In genomic region chr6:35552285-35552917, GRCh38 we compare ENCODE assay signal across 8 cellular contexts. TPM values are rescaled to one million over a fixed set of nuclear protein-coding genes. Genes with fewer than 3 reads are reported as not detected.
DNase-seq lines count a peak whose midpoint lies in the region; ATAC-seq and TF ChIP-seq lines count a peak whose summit lies in the region.

No MANE protein-coding gene starts in this region.

- intact Hi-C loops in IMR-90 (cut with micrococcal nuclease), result no loop called here

- no peak overlapping the region for H2BK5ac ChIP-seq in IMR-90 (ENCODE audit: low read depth, low read length, poor library complexity, severe bottlenecking)

- H2BK15ac ChIP-seq in IMR-90 (ENCODE audit: low read depth, low read length), result no peak overlapping the region

- WGBS in IMR-90 (ENCODE audit: extremely low coverage in 2 of 2, insufficient read length in 1 of 2), 2 experiments, result no CpG with 5 or more reads among the region's 5 CpGs

- H3K36me3 ChIP-seq in BJ (ENCODE audit: control insufficient read depth, insufficient read depth, low read length), result no peaks in the 10 kb centered on the region
- H3K36me3 ChIP-seq in IMR-90 (ENCODE audit: control insufficient read depth, insufficient read depth, low read length), result no peaks in the 10 kb centered on the region
- no peaks in the 10 kb centered on the region for H3K36me3 ChIP-seq in neural cell (ENCODE audit: insufficient read depth, low read length)

- no peak overlapping the region for H2BK120ac ChIP-seq in IMR-90 (ENCODE audit: low read depth, low read length)

- POLR2A ChIA-PET in BJ (lab: Charles Lee), result no interaction called here
- POLR2A ChIA-PET in IMR-90 (lab: Charles Lee; ENCODE audit: unreplicated experiment), result no interaction called here

- CTCF ChIA-PET in BJ (lab: Yijun Ruan, JAX), result interaction anchor here (0.7 to 4.5 kb wide), 11 partner anchors 10 to 208 kb away, joined by 3 to 21 read pairs (median 4); partner anchors contain the start of genes ARMC12 and TEAD3
- CTCF ChIA-PET in IMR-90 (lab: Yijun Ruan, JAX), result interaction anchor here (0.6 to 1.7 kb wide), 10 partner anchors 8 to 117 kb away, joined by 3 to 7 read pairs (median 3); no protein-coding TSS in a partner anchor

- no peaks in the 10 kb centered on the region for H3K4me1 ChIP-seq in IMR-90 (ENCODE audit: control insufficient read depth, insufficient read depth, low read length)

- in situ Hi-C loops in IMR-90 (cut with MboI; ENCODE audit: low sequenced_read_pairs), result no loop called here

- no peak for DNase-seq in BJ (ENCODE audit: low read depth)
- DNase-seq in IMR-90, result peak; percentile 35
- peak; percentile 27 for DNase-seq in activated CD4-positive, CD25-positive, alpha-beta regulatory T cell treated with anti-CD3 and anti-CD28 coated beads, Interleukin-2, amount 50 U/mL, for 16 hours (ENCODE audit: low read depth, low spot score)
- peak; percentile 68 for DNase-seq in choroid plexus epithelial cell (ENCODE audit: low read depth)

- H3F3A ChIP-seq in neural cell (ENCODE audit: insufficient read depth, low read length, poor library complexity, severe bottlenecking), result no peaks in the 10 kb centered on the region

- no peak overlapping the region for H4K91ac ChIP-seq in IMR-90 (ENCODE audit: insufficient read depth, low read depth, low read length)

- H4K5ac ChIP-seq in IMR-90 (ENCODE audit: low read depth, low read length), result no peak overlapping the region

- H3K18ac ChIP-seq in IMR-90 (ENCODE audit: low read depth, low read length), result no peak overlapping the region

- no peak overlapping the region for H4K8ac ChIP-seq in IMR-90 (ENCODE audit: low read depth in 2 of 2, low read length in 2 of 2)

- no TSS peak for BruUV-seq in IMR-90 (replicated peaks; lab: Mats Ljungman, UMichigan)

- H3K9me2 ChIP-seq in neural cell (ENCODE audit: insufficient read depth, low read length), result no peaks in the 10 kb centered on the region

- TF ChIP-seq RAD21 in IMR-90 (IDR thresholded peaks at IDR 0.05; ENCODE audit: low read length) (peak; percentile 56), neural cell (conservative IDR thresholded peaks at IDR 0.05) (no peak)

- no peak overlapping the region for H3K4ac ChIP-seq in IMR-90 (ENCODE audit: low read depth, low read length)

- no peak overlapping the region for H3K23ac ChIP-seq in IMR-90 (ENCODE audit: low read depth, low read length)

- H3K9me3 ChIP-seq in IMR-90 (ENCODE audit: control insufficient read depth, insufficient read depth, low read length) (peaks cover 6% of the 10 kb centered on the region), neural cell (ENCODE audit: low read length) (no peaks in the 10 kb centered on the region)

- H3K4me3 ChIP-seq in BJ (ENCODE audit: low read depth, low read length), result no peak overlapping the region
- H3K4me3 ChIP-seq in IMR-90 (ENCODE audit: insufficient read depth, low read depth, low read length), result no peak overlapping the region
- H3K4me3 ChIP-seq in choroid plexus epithelial cell (ENCODE audit: low read depth, low read length), result no peak overlapping the region
- no peak overlapping the region for H3K4me3 ChIP-seq in neural cell (ENCODE audit: low read length)

- H3K4me2 ChIP-seq in IMR-90 (ENCODE audit: low read depth, low read length) (no peak overlapping the region), neural cell (ENCODE audit: low read length) (no peak overlapping the region)

- no peaks in the 10 kb centered on the region for H3K79me2 ChIP-seq in neural cell (replicated peaks; ENCODE audit: insufficient read depth, low read length)

- no peak overlapping the region for H2BK20ac ChIP-seq in IMR-90 (ENCODE audit: low read depth, low read length)

- TF ChIP-seq POLR2A in IMR-90 (IDR thresholded peaks at IDR 0.05; ENCODE audit: low read depth, low read length), result no peak

- H2AK9ac ChIP-seq in IMR-90 (replicated peaks; ENCODE audit: low read depth, low read length, poor library complexity), result no peak overlapping the region

- dilution Hi-C loops in IMR-90 (cut with HindIII; ENCODE audit: low sequenced_read_pairs, unreplicated experiment), result no loop called here

- H3K9me1 ChIP-seq in IMR-90 (ENCODE audit: insufficient read depth, low read length), result no peaks in the 10 kb centered on the region

- H3K27me3 ChIP-seq in BJ (ENCODE audit: control insufficient read depth, insufficient read depth, low read length), result peaks cover 2% of the 10 kb centered on the region
- H3K27me3 ChIP-seq in IMR-90 (ENCODE audit: control insufficient read depth, insufficient read depth, low read length), result peaks cover 19% of the 10 kb centered on the region
- no peaks in the 10 kb centered on the region for H3K27me3 ChIP-seq in neural cell (ENCODE audit: insufficient read depth, low read depth, low read length)

- no peak overlapping the region for H3K56ac ChIP-seq in IMR-90 (ENCODE audit: extremely low read depth, insufficient read depth, low read length)

- no peak overlapping the region for H3K9ac ChIP-seq in IMR-90 (ENCODE audit: low read depth, low read length)
- H3K9ac ChIP-seq in neural cell (ENCODE audit: low read length), result no peak overlapping the region

- H2AK5ac ChIP-seq in IMR-90 (ENCODE audit: low read depth, low read length), result no peak overlapping the region

- TF ChIP-seq EP300 in neural cell (conservative IDR thresholded peaks at IDR 0.05; ENCODE audit: poor library complexity, severe bottlenecking), result no peak

- no peak overlapping the region for H2AFZ ChIP-seq in IMR-90 (replicated peaks; ENCODE audit: low read length, poor library complexity)
- no peak overlapping the region for H2AFZ ChIP-seq in neural cell (ENCODE audit: low read depth, low read length)

- TF ChIP-seq CTCF in BJ (IDR thresholded peaks at IDR 0.05; ENCODE audit: insufficient read depth, low read depth, low read length), result peak; percentile 89
- TF ChIP-seq CTCF in IMR-90 (conservative IDR thresholded peaks at IDR 0.05; ENCODE audit: low read depth, low read length), result peak; percentile 67
- peak; percentile 95 for TF ChIP-seq CTCF in choroid plexus epithelial cell (conservative IDR thresholded peaks at IDR 0.05; ENCODE audit: low read depth, low read length)
- peak; percentile 40 for TF ChIP-seq CTCF in neural cell (IDR thresholded peaks at IDR 0.05; ENCODE audit: poor library complexity, severe bottlenecking)

- no peaks in the 10 kb centered on the region for H4K20me1 ChIP-seq in IMR-90 (ENCODE audit: insufficient read depth, low read length)
- H4K20me1 ChIP-seq in neural cell (ENCODE audit: insufficient read depth), result no peaks in the 10 kb centered on the region

- ATAC-seq in IMR-90 (ENCODE audit: low read depth) (peak; percentile 76), GM18909 (IDR thresholded peaks at IDR 0.05; ENCODE audit: poor library complexity, unreplicated experiment) (no peak), HG02678 (IDR thresholded peaks at IDR 0.05; ENCODE audit: unreplicated experiment) (no peak), HG03280 (IDR thresholded peaks at IDR 0.05; ENCODE audit: unreplicated experiment) (no peak)

- no peak overlapping the region for H3K14ac ChIP-seq in IMR-90 (replicated peaks; ENCODE audit: low read depth, low read length)

- H3K79me1 ChIP-seq in IMR-90 (ENCODE audit: low read depth in 1 of 2, low read length in 2 of 2), result no peaks in the 10 kb centered on the region

- H3K27ac ChIP-seq in IMR-90 (ENCODE audit: insufficient read depth, low read length) (no peak overlapping the region), neural cell (ENCODE audit: low read length) (no peak overlapping the region)

TF ChIP-seq in IMR-90, 13 proteins besides CTCF, POLR2A, EP300 and RAD21 (continues in another document):
- peak; percentile 35; the same call in 1 of the 2 replicates for TF ChIP-seq SMC3 (IDR thresholded peaks at IDR 0.05; ENCODE audit: low read depth, low read length)
- TF ChIP-seq MXI1 (IDR thresholded peaks at IDR 0.05; ENCODE audit: borderline replicate concordance, low read depth, low read length), result no peak
- no peak for TF ChIP-seq NFE2L2 (IDR thresholded peaks at IDR 0.05; ENCODE audit: low read depth, low read length)
- no peak for TF ChIP-seq CHD1 (IDR thresholded peaks at IDR 0.05; ENCODE audit: low read depth, low read length)

TF ChIP-seq in neural cell, 6 proteins besides CTCF, POLR2A, EP300 and RAD21 (continues in another document):
- no peak for TF ChIP-seq POLR2AphosphoS5 (IDR thresholded peaks at IDR 0.05)
- no peak for TF ChIP-seq EZH2 (IDR thresholded peaks at IDR 0.05; ENCODE audit: borderline replicate concordance, insufficient read depth, low read length, poor library complexity, severe bottlenecking)
- TF ChIP-seq MXI1 (conservative IDR thresholded peaks at IDR 0.05; ENCODE audit: poor library complexity, severe bottlenecking), result no peak
- no peak for TF ChIP-seq TAF1 (IDR thresholded peaks at IDR 0.05; ENCODE audit: low read depth)

RNA-seq across cellular contexts. Expression of gene TULP1, which starts 39.7 kb away (rescaled TPM):
- not detected in 2 replicates for polyA plus RNA-seq in BJ (2011; rRNA removed)
- polyA minus RNA-seq in BJ (2011; rRNA and poly(A)+ RNA removed), result not detected in 2 replicates
- total RNA-seq in IMR-90 (2012; rRNA removed), result not detected in 2 replicates
- not detected in 2 replicates for polyA plus RNA-seq in IMR-90 (2012; rRNA removed)
- not detected in 2 replicates for polyA plus RNA-seq in IMR-90 (2012; cell fraction: cytosol; rRNA removed)
- polyA plus RNA-seq in IMR-90 (2012; cell fraction: nucleus; rRNA removed; ENCODE audit: low replicate concordance), result not detected in 2 replicates
- 0.14 TPM in 1 of 2 replicates, not detected in the other for polyA plus RNA-seq in neural cell
- not detected in 2 replicates for polyA minus RNA-seq in neural cell

RNA-seq across cellular contexts. Expression of gene TEAD3, which starts 55.5 kb away (rescaled TPM):
- polyA plus RNA-seq in BJ (2011; rRNA removed) (22.5 and 40.6 TPM in 2 replicates), IMR-90 (2012; rRNA removed) (25.0 and 28.0 TPM in 2 replicates), neural cell (0.10 and 0.42 TPM in 2 replicates)
- 19.0 and 19.7 TPM in 2 replicates for polyA minus RNA-seq in BJ (2011; rRNA and poly(A)+ RNA removed)
- 5.0 and 5.2 TPM in 2 replicates for total RNA-seq in IMR-90 (2012; rRNA removed)
- 16.6 and 30.2 TPM in 2 replicates for polyA plus RNA-seq in IMR-90 (2012; cell fraction: cytosol; rRNA removed)
- polyA plus RNA-seq in IMR-90 (2012; cell fraction: nucleus; rRNA removed; ENCODE audit: low replicate concordance), result 49.5 and 83.0 TPM in 2 replicates
- 0.23 TPM in 1 of 2 replicates, not detected in the other for polyA minus RNA-seq in neural cell

Comparison
In these comparisons a context has a peak if more than half of its experiments do, and no peak if none do; other contexts are left out.
1. CTCF ChIP-seq: peak in every context shown above with its lines; median percentile 95 in choroid plexus epithelial cell; 89 in BJ; 67 in IMR-90; 40 in neural cell.
2. RNA of gene TEAD3, which starts 55.5 kb away (polyA plus RNA-seq): 22.5 to 40.6 TPM in BJ and 16.6 to 83.0 TPM in IMR-90; 0.10 to 0.42 TPM in neural cell; every median in the first group is over 10 times any median in the second.